15 cellular contexts compared by ENCODE assay signal in the genomic region with DNA sequence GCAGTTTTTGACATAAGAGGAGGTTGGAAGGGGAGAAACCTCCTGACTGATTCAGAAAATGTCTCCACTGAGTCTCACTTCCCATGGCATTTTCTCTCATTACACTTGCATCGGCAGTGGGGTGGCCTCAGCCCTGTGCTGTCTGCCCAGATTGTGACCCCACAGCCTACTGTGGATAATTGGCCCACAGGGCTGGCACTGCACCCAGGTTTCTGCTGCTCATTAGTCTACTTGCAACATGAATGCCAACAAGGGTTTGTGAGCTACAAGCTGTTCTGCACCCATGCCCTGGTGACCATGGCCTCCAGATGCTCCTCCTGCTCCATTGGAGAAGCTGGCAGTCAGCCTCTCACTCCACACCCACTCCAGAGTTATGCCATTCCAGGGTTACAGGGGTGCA.
"Had no signal": no experiment of that assay in that cellular context is flagged by ENCODE, and none has a peak within 500 bp of the region (broad histone marks: within the 10 kb centered on the region; RNA-seq: fewer than 3 reads in every experiment).

No MANE protein-coding gene starts in this region.

- H3K4me3 Mint-ChIP-seq: activated CD4-positive, alpha-beta T cell treated with anti-CD3 and anti-CD28 coated beads, Interleukin-2, amount 10 ng/mL, durations not matched to agents 7 days and 5 days; activated naive CD8-positive, alpha-beta T cell treated with anti-CD3 and anti-CD28 coated beads, Interleukin-2, amount 10 ng/mL, durations not matched to agents 7 days and 5 days; immature natural killer cell; naive B cell; T-helper 2 cell treated with Interferon-gamma antibody and Interleukin-4, amounts not matched to agents 5 μg/mL and 100 μg/mL, for 36 hours had no signal

- H3K27ac Mint-ChIP-seq: activated CD4-positive, alpha-beta T cell treated with anti-CD3 and anti-CD28 coated beads, Interleukin-2, amount 10 ng/mL, durations not matched to agents 7 days and 5 days; activated naive CD8-positive, alpha-beta T cell treated with anti-CD3 and anti-CD28 coated beads, Interleukin-2, amount 10 ng/mL, durations not matched to agents 7 days and 5 days; immature natural killer cell; naive B cell; T-helper 2 cell treated with Interferon-gamma antibody and Interleukin-4, amounts not matched to agents 5 μg/mL and 100 μg/mL, for 36 hours had no signal

- H3K27ac ChIP-seq: right atrium auricular region, upper lobe of right lung had no signal

- H3K27me3 ChIP-seq: right atrium auricular region, upper lobe of right lung had no signal

- H3K4me3 ChIP-seq: lung, right atrium auricular region, upper lobe of right lung had no signal

- H3K36me3 Mint-ChIP-seq: activated naive CD8-positive, alpha-beta T cell treated with anti-CD3 and anti-CD28 coated beads, Interleukin-2, amount 10 ng/mL, durations not matched to agents 7 days and 5 days; immature natural killer cell had no signal

- ATAC-seq: left colon; stimulated activated naive CD8-positive, alpha-beta T cell treated with anti-CD3 and anti-CD28 coated beads, Interleukin-15, Interleukin-2, amounts not matched to agents 100 U/mL and 50 U/mL, for 24 hours; upper lobe of right lung had no signal

- H3K27me3 Mint-ChIP-seq: activated CD4-positive, alpha-beta T cell treated with anti-CD3 and anti-CD28 coated beads, Interleukin-2, amount 10 ng/mL, durations not matched to agents 7 days and 5 days had no signal

- H3K9me3 ChIP-seq: right atrium auricular region, upper lobe of right lung had no signal

- H3K4me1 Mint-ChIP-seq: activated naive CD8-positive, alpha-beta T cell treated with anti-CD3 and anti-CD28 coated beads, Interleukin-2, amount 10 ng/mL, durations not matched to agents 7 days and 5 days; immature natural killer cell; naive B cell had no signal

- H3K36me3 ChIP-seq: right atrium auricular region, upper lobe of right lung had no signal

- DNase-seq: activated CD4-positive, alpha-beta T cell treated with anti-CD3 and anti-CD28 coated beads, Interleukin-2, amount 10 ng/mL, durations not matched to agents 7 days and 5 days; activated naive CD8-positive, alpha-beta T cell treated with anti-CD3 and anti-CD28 coated beads, Interleukin-2, amount 10 ng/mL, durations not matched to agents 7 days and 5 days; aorta; erythroblast; glutamatergic neuron; immature natural killer cell; left colon; naive B cell; stimulated activated CD4-positive, alpha-beta T cell treated with anti-CD3 and anti-CD28 coated beads, Interleukin-4, amount 100 ng/mL, for 4 hours; stimulated activated CD8-positive, alpha-beta memory T cell treated with anti-CD3 and anti-CD28 coated beads, Interleukin-4, amount 100 ng/mL, for 48 hours; stimulated activated naive CD8-positive, alpha-beta T cell treated with anti-CD3 and anti-CD28 coated beads, Interleukin-15, Interleukin-2, amounts not matched to agents 100 U/mL and 50 U/mL, for 24 hours; upper lobe of right lung had no signal

- H3K4me1 ChIP-seq: right atrium auricular region, upper lobe of right lung had no signal
